6 cellular contexts compared by ENCODE assay signal in the genomic region with DNA sequence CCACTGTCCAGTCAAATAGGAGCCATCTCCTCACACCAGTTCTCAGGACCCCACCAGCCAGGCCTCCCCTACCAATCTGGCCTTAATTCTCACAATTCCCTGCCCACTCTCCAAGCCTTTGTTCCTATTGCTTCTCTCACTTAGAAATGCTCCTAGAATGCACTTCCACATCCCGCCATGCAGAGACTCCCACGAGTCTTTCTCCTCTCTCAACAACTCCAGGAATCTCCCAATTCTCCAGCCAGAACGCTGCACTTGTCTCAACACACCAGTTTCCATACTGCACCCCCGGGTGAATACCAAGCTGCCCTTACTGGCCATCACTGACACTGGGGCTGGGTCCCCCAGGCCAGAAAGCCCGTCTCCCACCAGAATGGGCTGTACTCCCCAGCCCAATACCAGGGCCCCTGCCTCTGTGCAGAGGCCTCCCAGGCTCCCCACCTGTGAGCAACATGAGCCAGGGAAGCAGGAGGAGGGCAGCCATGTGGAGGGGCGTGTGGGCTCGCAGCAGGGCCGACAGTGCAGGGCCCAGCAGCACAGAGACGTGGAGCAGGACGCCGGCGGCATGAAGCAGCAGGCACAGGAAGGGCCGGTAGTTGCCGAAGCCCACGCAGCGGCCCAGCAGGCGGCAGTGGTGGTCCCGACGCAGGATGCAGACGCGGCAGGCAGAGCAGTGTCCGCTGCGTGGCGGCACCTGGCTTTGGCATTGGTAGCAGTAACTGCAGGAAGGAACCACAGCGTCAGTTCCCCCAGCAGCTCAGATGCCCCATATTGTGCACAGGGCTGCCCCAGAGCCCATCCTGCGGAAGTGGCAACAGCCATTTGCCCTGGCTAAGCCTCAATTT. TPM values are rescaled to one million over a fixed set of nuclear protein-coding genes. Genes with fewer than 3 reads are reported as not detected.
DNase-seq lines count a peak whose midpoint lies in the region; ATAC-seq, FAIRE-seq and TF ChIP-seq lines count a peak whose summit lies in the region.

No MANE protein-coding gene starts in this region.

- H3K4me1 Mint-ChIP-seq in astrocyte (ENCODE audit: low read depth, unreplicated experiment) (peaks cover 6% of the 10 kb centered on the region), nephron (peaks cover 48% of the 10 kb centered on the region)

- peak overlapping the region; percentile 28 for H3K27ac Mint-ChIP-seq in astrocyte (ENCODE audit: unreplicated experiment)
- H3K27ac Mint-ChIP-seq in nephron, result peak overlapping the region; percentile 51 to 84 (median 78)

- peak overlapping the region; percentile 48 for H3K9ac ChIP-seq in astrocyte (ENCODE audit: low read length)

- peaks cover 2% of the 10 kb centered on the region for H3K27me3 ChIP-seq in astrocyte (ENCODE audit: insufficient read depth, low read length)

- TF ChIP-seq CTCF in AG04449 (IDR thresholded peaks at IDR 0.05; ENCODE audit: insufficient read depth, low read length, missing control alignments) (peak; percentile 83), astrocyte (IDR thresholded peaks at IDR 0.05; ENCODE audit: insufficient read depth, low read depth, low read length) (peak; percentile 8), nephron (IDR thresholded peaks at IDR 0.05; ENCODE audit: unreplicated experiment in 3 of 3) (peak; percentile 52 to 59 (median 54))

- no peaks in the 10 kb centered on the region for H3K9me3 Mint-ChIP-seq in astrocyte (ENCODE audit: unreplicated experiment)
- no peaks in the 10 kb centered on the region for H3K9me3 Mint-ChIP-seq in nephron

- ATAC-seq in HG02870 (IDR thresholded peaks at IDR 0.05; ENCODE audit: unreplicated experiment) (no peak), HG03432 (IDR thresholded peaks at IDR 0.05; ENCODE audit: unreplicated experiment) (no peak)

- H3K36me3 ChIP-seq in astrocyte (ENCODE audit: insufficient read depth, low read length), result no peaks in the 10 kb centered on the region

- H3K36me3 Mint-ChIP-seq in astrocyte (ENCODE audit: low read depth, unreplicated experiment) (peaks cover 10% of the 10 kb centered on the region), nephron (ENCODE audit: low read depth) (peaks cover 14% of the 10 kb centered on the region)

- POLR2A ChIA-PET in AG04449 (lab: Yijun Ruan, JAX), result no interaction called here

- no peak for FAIRE-seq in astrocyte (lab: Jason Lieb, UNC)

- no peaks in the 10 kb centered on the region for H3K9me3 ChIP-seq in astrocyte (ENCODE audit: insufficient read depth, low read depth, low read length)

- no peak overlapping the region for H3K27ac ChIP-seq in astrocyte (ENCODE audit: low read depth, low read length)

- CTCF ChIA-PET in AG04449 (lab: Yijun Ruan, JAX), result interaction anchor here (0.7 to 2.3 kb wide), 4 partner anchors 13 to 135 kb away, joined by 3 to 9 read pairs (median 4); a partner anchor contains a TSS

- H3K4me3 Mint-ChIP-seq in astrocyte (ENCODE audit: unreplicated experiment), result peak overlapping the region; percentile 72
- peak overlapping the region; percentile 47 to 68 (median 67) for H3K4me3 Mint-ChIP-seq in nephron

- peak overlapping the region; percentile 78 for H3K4me2 ChIP-seq in astrocyte (ENCODE audit: low read length)

- H3K79me2 ChIP-seq in astrocyte (ENCODE audit: insufficient read depth, low read length), result no peaks in the 10 kb centered on the region

- H2AFZ ChIP-seq in astrocyte (ENCODE audit: low read depth, low read length), result peak overlapping the region; percentile 73

- H3K27me3 Mint-ChIP-seq in astrocyte (ENCODE audit: low read depth, unreplicated experiment) (peaks cover 14% of the 10 kb centered on the region), nephron (ENCODE audit: low read depth) (peaks cover 4% of the 10 kb centered on the region)

- DNase-seq in AG04449 (ENCODE audit: low read depth, low spot score) (no peak), NCI-H2227 (lab: John Stamatoyannopoulos, UW; ENCODE audit: unreplicated experiment) (peak; percentile 80), astrocyte (ENCODE audit: low read depth) (peak; percentile 49)

- peaks cover 28% of the 10 kb centered on the region for H3K4me1 ChIP-seq in astrocyte (ENCODE audit: insufficient read depth, low read length)

- H4K20me1 ChIP-seq in astrocyte (ENCODE audit: insufficient read depth, low read length), result peaks cover 7% of the 10 kb centered on the region

- no peak overlapping the region; the same call in 1 of the 2 replicates for H3K4me3 ChIP-seq in AG04449 (ENCODE audit: low read depth, low read length)
- H3K4me3 ChIP-seq in astrocyte (ENCODE audit: insufficient read depth, low read depth, low read length), result no peak overlapping the region

RNA-seq across cellular contexts. Expression of a gene that starts 2.4 kb away (rescaled TPM):
- total RNA-seq in astrocyte, result 13.5 and 15.6 TPM in 2 replicates

RNA-seq across cellular contexts. Expression of a gene that starts 3.2 kb away (rescaled TPM):
- total RNA-seq in astrocyte, result not detected in 2 replicates

RNA-seq across cellular contexts. Expression of a gene that starts 24.9 kb away (rescaled TPM):
- total RNA-seq in astrocyte, result 1.5 and 4.0 TPM in 2 replicates

RNA-seq across cellular contexts. Expression of a gene that starts 33.0 kb away (rescaled TPM):
- 18.8 and 20.3 TPM in 2 replicates for total RNA-seq in astrocyte

RNA-seq across cellular contexts. Expression of a gene that starts 49.4 kb away (rescaled TPM):
- total RNA-seq in astrocyte, result 0.31 and 0.34 TPM in 2 replicates

Comparison
In these comparisons a context has a peak if more than half of its experiments do, and no peak if none do; other contexts are left out.
1. CTCF ChIP-seq: peak in every context shown above with its lines; median percentile 83 in AG04449; 54 in nephron; 8 in astrocyte.